Comparison of ENCODE assay signal across 1 cellular context in the genomic region with DNA sequence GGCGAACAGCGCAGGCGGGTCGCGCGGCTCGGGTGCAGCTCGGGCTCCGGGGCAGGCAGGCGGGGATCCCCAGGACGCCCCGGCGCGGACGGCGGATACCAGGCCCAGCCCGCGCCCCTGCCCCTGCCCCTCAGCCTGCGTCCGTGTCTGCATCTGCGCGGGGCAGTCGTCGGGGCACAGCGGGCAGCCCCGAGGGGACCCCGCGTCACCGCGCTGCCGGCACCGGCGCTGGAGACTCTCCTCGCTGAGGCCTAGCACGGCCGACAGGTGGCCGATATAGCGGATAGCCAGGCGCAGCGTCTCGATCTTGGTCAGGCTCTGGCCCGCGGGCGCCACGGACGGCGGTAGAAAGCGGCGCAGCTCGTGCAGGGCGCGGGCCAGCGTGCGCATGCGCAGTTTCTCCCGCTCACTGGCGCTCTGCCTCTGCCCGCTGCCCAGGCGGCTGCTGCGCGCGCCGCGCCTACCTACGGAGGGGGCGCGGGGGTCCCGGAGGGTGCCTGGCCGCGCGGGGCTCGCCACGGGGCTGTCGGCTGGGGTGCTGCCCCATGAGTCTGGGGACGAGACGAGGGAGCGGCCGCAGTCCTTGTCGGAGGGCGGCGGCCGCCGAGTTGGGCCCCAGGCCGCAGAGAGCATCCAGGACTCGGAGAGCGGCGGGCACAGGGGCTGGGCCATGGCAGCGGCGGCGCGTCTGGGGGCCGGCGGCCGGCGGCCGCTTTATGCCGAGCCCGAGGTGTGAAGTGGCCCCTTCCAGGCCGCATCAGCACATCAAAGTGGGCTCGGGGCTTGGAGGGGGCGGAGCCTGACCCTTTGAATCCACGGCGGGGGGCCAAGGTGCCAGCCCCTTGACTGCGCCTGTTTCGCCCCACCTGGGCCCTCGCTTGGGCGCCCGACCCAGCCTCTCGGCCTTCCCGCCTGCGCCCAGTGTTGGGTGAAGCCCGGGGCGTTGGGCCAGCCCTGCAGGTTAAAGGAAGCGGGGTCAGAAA.
A peak's percentile ranks its signal among the peaks of the same experiment; 100 is the strongest.
TF ChIP-seq lines count a peak whose summit lies in the region.

MESP1 (minus strand) TSS at position 690 of the 983 bp plus-strand sequence; CDS start at position 672, 18 bp downstream.

TF ChIP-seq in HepG2, 621 proteins besides CTCF, POLR2A, EP300 and RAD21 (continued from another document and continues in another):
- TF ChIP-seq ZNF318 (CRISPR knock-in tag; IDR thresholded peaks at IDR 0.05) (no peak), ARID2 (CRISPR knock-in tag; IDR thresholded peaks at IDR 0.05; ENCODE audit: borderline replicate concordance) (no peak), TARDBP (CRISPR knock-in tag; IDR thresholded peaks at IDR 0.05) (0 out of 2 replicates have a peak, but pooled peaks have one; percentile 24), JUN (CRISPR knock-in tag; IDR thresholded peaks at IDR 0.05) (no peak), SRSF4 (IDR thresholded peaks at IDR 0.05; ENCODE audit: low read depth, low read length, poor library complexity, severe bottlenecking) (no peak), ELK4 (CRISPR knock-in tag; IDR thresholded peaks at IDR 0.05; ENCODE audit: borderline replicate concordance) (no peak), GATAD1 (CRISPR knock-in tag; IDR thresholded peaks at IDR 0.05) (0 out of 2 replicates have a peak, but pooled peaks have one; percentile 21), SNAPC2 (CRISPR knock-in tag; IDR thresholded peaks at IDR 0.05) (no peak), ZBTB43 (CRISPR knock-in tag; conservative IDR thresholded peaks at IDR 0.05) (peak; percentile 48; the same call in 1 of the 2 replicates), FOXK1 (CRISPR knock-in tag; IDR thresholded peaks at IDR 0.05; ENCODE audit: borderline replicate concordance, low read depth) (no peak), MTA3 (CRISPR knock-in tag; IDR thresholded peaks at IDR 0.05) (no peak), NFIC (IDR thresholded peaks at IDR 0.05; ENCODE audit: low read length) (no peak), EHMT2 (IDR thresholded peaks at IDR 0.05; ENCODE audit: borderline replicate concordance, low read depth, low read length) (no peak), ZFP90 (CRISPR knock-in tag; IDR thresholded peaks at IDR 0.05; ENCODE audit: borderline replicate concordance) (no peak), RXRA (CRISPR knock-in tag; IDR thresholded peaks at IDR 0.05) (no peak), DRAP1 (CRISPR knock-in tag; IDR thresholded peaks at IDR 0.05) (peak; percentile 30; the same call in 1 of the 2 replicates), HNRNPK (IDR thresholded peaks at IDR 0.05; ENCODE audit: low read depth, low read length, poor library complexity, severe bottlenecking) (no peak), KMT2A (CRISPR knock-in tag; IDR thresholded peaks at IDR 0.05) (peak; percentile 64; the same call in 1 of the 2 replicates), ATF7-NPFF (CRISPR knock-in tag; IDR thresholded peaks at IDR 0.05; ENCODE audit: low read depth) (peak; percentile 65; the same call in 1 of the 2 replicates), YEATS2 (CRISPR knock-in tag; IDR thresholded peaks at IDR 0.05; ENCODE audit: borderline replicate concordance) (no peak), SRY (CRISPR knock-in tag; IDR thresholded peaks at IDR 0.05) (no peak), ZMAT3 (CRISPR knock-in tag; conservative IDR thresholded peaks at IDR 0.05) (no peak), ZNF253 (CRISPR knock-in tag; IDR thresholded peaks at IDR 0.05; ENCODE audit: borderline replicate concordance) (no peak), TBX2 (CRISPR knock-in tag; IDR thresholded peaks at IDR 0.05; ENCODE audit: borderline replicate concordance) (peak; percentile 41; the same call in 1 of the 2 replicates), FIP1L1 (IDR thresholded peaks at IDR 0.05; ENCODE audit: borderline replicate concordance, insufficient read depth, low read depth, low read length) (no peak), ZNF7 (CRISPR knock-in tag; IDR thresholded peaks at IDR 0.05) (no peak), ZNF672 (CRISPR knock-in tag; IDR thresholded peaks at IDR 0.05) (no peak), MNT (IDR thresholded peaks at IDR 0.05) (no peak), ZNF484 (CRISPR knock-in tag; IDR thresholded peaks at IDR 0.05; ENCODE audit: borderline replicate concordance, low read depth) (no peak), ZNF451 (CRISPR knock-in tag; IDR thresholded peaks at IDR 0.05) (peak; percentile 32; the same call in 1 of the 2 replicates), CENPT (CRISPR knock-in tag; IDR thresholded peaks at IDR 0.05; ENCODE audit: low read depth) (no peak), CCAR2 (optimal IDR thresholded peaks at IDR 0.05; ENCODE audit: low read depth, low read length) (no peak), ZBTB1 (CRISPR knock-in tag; IDR thresholded peaks at IDR 0.05; ENCODE audit: borderline replicate concordance) (no peak), SP5 (CRISPR knock-in tag; IDR thresholded peaks at IDR 0.05; ENCODE audit: borderline replicate concordance, low read depth) (no peak), NCOA5 (CRISPR knock-in tag; IDR thresholded peaks at IDR 0.05) (no peak), RARA (CRISPR knock-in tag; IDR thresholded peaks at IDR 0.05) (peak; percentile 52), CBX5 (CRISPR knock-in tag; IDR thresholded peaks at IDR 0.05; ENCODE audit: borderline replicate concordance) (peak; percentile 72; the same call in 1 of the 2 replicates), ZNF101 (CRISPR knock-in tag; IDR thresholded peaks at IDR 0.05; ENCODE audit: borderline replicate concordance, low read depth) (no peak)
- TF ChIP-seq, protein P1, sequence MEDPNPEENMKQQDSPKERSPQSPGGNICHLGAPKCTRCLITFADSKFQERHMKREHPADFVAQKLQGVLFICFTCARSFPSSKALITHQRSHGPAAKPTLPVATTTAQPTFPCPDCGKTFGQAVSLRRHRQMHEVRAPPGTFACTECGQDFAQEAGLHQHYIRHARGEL (CRISPR knock-in tag; IDR thresholded peaks at IDR 0.05) = no peak
- TF ChIP-seq, protein P2, sequence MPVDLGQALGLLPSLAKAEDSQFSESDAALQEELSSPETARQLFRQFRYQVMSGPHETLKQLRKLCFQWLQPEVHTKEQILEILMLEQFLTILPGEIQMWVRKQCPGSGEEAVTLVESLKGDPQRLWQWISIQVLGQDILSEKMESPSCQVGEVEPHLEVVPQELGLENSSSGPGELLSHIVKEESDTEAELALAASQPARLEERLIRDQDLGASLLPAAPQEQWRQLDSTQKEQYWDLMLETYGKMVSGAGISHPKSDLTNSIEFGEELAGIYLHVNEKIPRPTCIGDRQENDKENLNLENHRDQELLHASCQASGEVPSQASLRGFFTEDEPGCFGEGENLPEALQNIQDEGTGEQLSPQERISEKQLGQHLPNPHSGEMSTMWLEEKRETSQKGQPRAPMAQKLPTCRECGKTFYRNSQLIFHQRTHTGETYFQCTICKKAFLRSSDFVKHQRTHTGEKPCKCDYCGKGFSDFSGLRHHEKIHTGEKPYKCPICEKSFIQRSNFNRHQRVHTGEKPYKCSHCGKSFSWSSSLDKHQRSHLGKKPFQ (CRISPR knock-in tag; IDR thresholded peaks at IDR 0.05; ENCODE audit: insufficient replicate concordance) = no peak
- TF ChIP-seq, protein P3, sequence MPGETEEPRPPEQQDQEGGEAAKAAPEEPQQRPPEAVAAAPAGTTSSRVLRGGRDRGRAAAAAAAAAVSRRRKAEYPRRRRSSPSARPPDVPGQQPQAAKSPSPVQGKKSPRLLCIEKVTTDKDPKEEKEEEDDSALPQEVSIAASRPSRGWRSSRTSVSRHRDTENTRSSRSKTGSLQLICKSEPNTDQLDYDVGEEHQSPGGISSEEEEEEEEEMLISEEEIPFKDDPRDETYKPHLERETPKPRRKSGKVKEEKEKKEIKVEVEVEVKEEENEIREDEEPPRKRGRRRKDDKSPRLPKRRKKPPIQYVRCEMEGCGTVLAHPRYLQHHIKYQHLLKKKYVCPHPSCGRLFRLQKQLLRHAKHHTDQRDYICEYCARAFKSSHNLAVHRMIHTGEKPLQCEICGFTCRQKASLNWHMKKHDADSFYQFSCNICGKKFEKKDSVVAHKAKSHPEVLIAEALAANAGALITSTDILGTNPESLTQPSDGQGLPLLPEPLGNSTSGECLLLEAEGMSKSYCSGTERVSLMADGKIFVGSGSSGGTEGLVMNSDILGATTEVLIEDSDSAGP (CRISPR knock-in tag; IDR thresholded peaks at IDR 0.05; ENCODE audit: borderline replicate concordance) = peak; percentile 54; the same call in 1 of the 2 replicates
